ENCODE assay signal across 14 cellular contexts in the genomic region with DNA sequence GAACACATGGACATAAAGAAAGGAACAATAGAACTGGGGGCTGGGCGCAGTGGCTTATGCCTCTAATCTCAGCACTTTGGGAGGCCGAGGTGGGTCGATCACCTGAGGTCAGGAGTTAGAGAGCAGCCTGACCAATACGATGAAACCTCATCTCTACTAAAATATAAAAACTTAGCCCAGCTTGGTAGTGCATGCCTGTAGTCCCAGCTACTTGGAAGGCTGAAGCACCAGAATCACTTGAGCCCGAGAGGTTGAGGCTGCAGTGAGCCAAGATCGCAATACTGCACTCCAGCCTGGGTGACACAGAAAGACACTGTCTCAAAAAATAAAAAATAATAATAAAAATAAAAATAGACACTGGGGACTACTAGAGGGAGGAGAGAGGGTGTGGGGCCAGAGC.
"Had no signal": no experiment of that assay in that cellular context is flagged by ENCODE, and none has a peak within 500 bp of the region (broad histone marks: within the 10 kb centered on the region; RNA-seq: fewer than 3 reads in every experiment).

No MANE protein-coding gene starts in this region.

- H2AFZ ChIP-seq: hepatocyte had no signal

- H3K9me3 ChIP-seq: mucosa of descending colon, neutrophil, right atrium auricular region, stomach, thyroid gland, upper lobe of left lung, uterus had no signal

- H3K27ac Mint-ChIP-seq: dendritic cell treated with granulocyte-macrophage colony-stimulating factor and Interleukin-4, amounts not matched to agents 40 ng/mL and 50 ng/mL, for 4 days; naive thymus-derived CD8-positive, alpha-beta T cell had no signal

- H3K36me3 Mint-ChIP-seq: naive thymus-derived CD8-positive, alpha-beta T cell had no signal

- ATAC-seq: mucosa of descending colon; naive thymus-derived CD8-positive, alpha-beta T cell had no signal

- DNase-seq: mucosa of descending colon; naive thymus-derived CD8-positive, alpha-beta T cell; small intestine; stimulated activated CD4-positive, alpha-beta T cell treated with anti-CD3 and anti-CD28 coated beads, Interleukin-12 subunit alpha, Interleukin-12 subunit beta, amount 100 ng/mL, for 4 hours; stimulated activated naive CD4-positive, alpha-beta T cell; stomach; thyroid gland; upper lobe of left lung; uterus had no signal

- H3K4me3 Mint-ChIP-seq: dendritic cell treated with granulocyte-macrophage colony-stimulating factor and Interleukin-4, amounts not matched to agents 40 ng/mL and 50 ng/mL, for 4 days; naive thymus-derived CD8-positive, alpha-beta T cell had no signal

- H3K4me1 Mint-ChIP-seq: naive thymus-derived CD8-positive, alpha-beta T cell had no signal

- H3K27me3 ChIP-seq: foreskin keratinocyte, hepatocyte, neutrophil, right atrium auricular region, stomach, thyroid gland, upper lobe of left lung, uterus had no signal

- H3K4me3 ChIP-seq: hepatocyte, mucosa of descending colon, right atrium auricular region, stomach, thyroid gland, upper lobe of left lung, uterus had no signal

- H3K4me2 ChIP-seq: hepatocyte had no signal

- H3K9me3 Mint-ChIP-seq: dendritic cell treated with granulocyte-macrophage colony-stimulating factor and Interleukin-4, amounts not matched to agents 40 ng/mL and 50 ng/mL, for 4 days had no signal

- H3K79me2 ChIP-seq: hepatocyte had no signal

- H3K27ac ChIP-seq: foreskin keratinocyte, hepatocyte, neutrophil, right atrium auricular region, stomach, thyroid gland, upper lobe of left lung, uterus had no signal

- H3K4me1 ChIP-seq: right atrium auricular region, stomach, upper lobe of left lung, uterus had no signal

- H3K36me3 ChIP-seq: neutrophil, right atrium auricular region, stomach, thyroid gland, upper lobe of left lung, uterus had no signal

- H3K27me3 Mint-ChIP-seq: dendritic cell treated with granulocyte-macrophage colony-stimulating factor and Interleukin-4, amounts not matched to agents 40 ng/mL and 50 ng/mL, for 4 days had no signal
